In genomic region chr18:25350561-25351201, GRCh38 we compare ENCODE assay signal across 8 cellular contexts. TPM values are rescaled to one million over a fixed set of nuclear protein-coding genes. Genes with fewer than 3 reads are reported as not detected.
DNase-seq lines count a peak whose midpoint lies in the region; ATAC-seq and TF ChIP-seq lines count a peak whose summit lies in the region.

No MANE protein-coding gene starts in this region.

- 2% methylated on average over 53 of the region's 73 CpGs for WGBS in hepatocyte (ENCODE audit: low lambda C conversion rate, missing lambda C conversion rate)
- 0 to 1% (median 0%) methylated on average over 66 to 73 of the region's 73 CpGs for WGBS in psoas muscle, 3 donors

- H3K27me3 ChIP-seq in MG63 (peaks cover 2% of the 10 kb centered on the region; the same call in 1 of the 2 replicates), hepatocyte (peaks cover 68% of the 10 kb centered on the region), psoas muscle (ENCODE audit: insufficient read depth in 3 of 3, low read length in 2 of 3) (no peaks in the 10 kb centered on the region)

- H3K4me1 ChIP-seq in hepatocyte (ENCODE audit: insufficient read depth) (no peaks in the 10 kb centered on the region), psoas muscle (peaks cover 22% of the 10 kb centered on the region)

- no peaks in the 10 kb centered on the region for H4K20me1 ChIP-seq in hepatocyte (ENCODE audit: insufficient read depth, poor library complexity, severe bottlenecking)

- ATAC-seq in psoas muscle (peak; percentile 36 to 64 (median 56)), HG02571 (IDR thresholded peaks at IDR 0.05; ENCODE audit: unreplicated experiment) (no peak)

- H3K36me3 ChIP-seq in MG63, result no peaks in the 10 kb centered on the region
- no peaks in the 10 kb centered on the region for H3K36me3 ChIP-seq in hepatocyte (replicated peaks; ENCODE audit: insufficient read depth, low read depth)
- no peaks in the 10 kb centered on the region for H3K36me3 ChIP-seq in psoas muscle (ENCODE audit: insufficient read depth in 1 of 2, low read depth in 1 of 2)

- DNase-seq in AG08395 (ENCODE audit: low spot score), result peak; percentile 43
- DNase-seq in GM13977 (ENCODE audit: low spot score), result peak; percentile 68
- peak; percentile 28 for DNase-seq in MG63
- DNase-seq in astrocyte of the cerebellum (ENCODE audit: low read depth), result peak; percentile 13
- peak; percentile 70 for DNase-seq in hepatocyte (ENCODE audit: low spot score)
- peak; percentile 66 to 75 for DNase-seq in psoas muscle
- DNase-seq in NK-92 treated with Interleukin-12 subunit alpha and Interleukin-12 subunit beta, amount 100 ng/mL, for 24 hours (lab: John Stamatoyannopoulos, UW), result no peak

- no peaks in the 10 kb centered on the region for H3K9me3 ChIP-seq in MG63
- no peaks in the 10 kb centered on the region for H3K9me3 ChIP-seq in hepatocyte (ENCODE audit: low read depth)
- no peaks in the 10 kb centered on the region for H3K9me3 ChIP-seq in psoas muscle

- H2AFZ ChIP-seq in hepatocyte, result peak overlapping the region; percentile 85

- in situ Hi-C loops in GM13977 (cut with MboI; ENCODE audit: low pct_unique_long_range_greater_than_20kb, low sequenced_read_pairs, unreplicated experiment), result no loop called here
- in situ Hi-C loops in astrocyte of the cerebellum (cut with HindIII; ENCODE audit: low sequenced_read_pairs), result loop anchor here (5.0 kb wide), 1 partner anchor 473 kb away; no protein-coding TSS in a partner anchor

- H3K27ac ChIP-seq in hepatocyte, result peak overlapping the region; percentile 86
- peak overlapping the region; percentile 93 for H3K27ac ChIP-seq in psoas muscle

- TF ChIP-seq CTCF in GM13977 (IDR thresholded peaks at IDR 0.05; ENCODE audit: extremely low read depth, insufficient read depth, missing control alignments), result no peak
- no peak for TF ChIP-seq CTCF in astrocyte of the cerebellum (IDR thresholded peaks at IDR 0.05; ENCODE audit: low read depth, low read length, missing control alignments)
- TF ChIP-seq CTCF in hepatocyte (IDR thresholded peaks at IDR 0.05; ENCODE audit: poor library complexity), result no peak
- TF ChIP-seq CTCF in psoas muscle (IDR thresholded peaks at IDR 0.05), result no peak

- H3K4me2 ChIP-seq in hepatocyte, result peak overlapping the region; percentile 89

- intact Hi-C loops in psoas muscle (cut with DNase I), result loop anchor here (5.0 to 10.0 kb wide), 8 partner anchors 118 to 484 kb away; no protein-coding TSS in a partner anchor

- H3K4me3 ChIP-seq in MG63, result peak overlapping the region; percentile 78
- H3K4me3 ChIP-seq in astrocyte of the cerebellum (ENCODE audit: low read depth, low read length), result peak overlapping the region; percentile 90
- peak overlapping the region; percentile 83 for H3K4me3 ChIP-seq in hepatocyte
- peak overlapping the region; percentile 88 for H3K4me3 ChIP-seq in psoas muscle

- no peaks in the 10 kb centered on the region for H3K9me2 ChIP-seq in hepatocyte (replicated peaks; ENCODE audit: insufficient read depth)

- H3K79me2 ChIP-seq in hepatocyte, result peaks cover 25% of the 10 kb centered on the region

RNA-seq across cellular contexts. Expression of gene ZNF521, which starts 1.3 kb away (rescaled TPM):
- total RNA-seq in MG63 (2014; rRNA removed; shearing (Covaris generic); ENCODE audit: low replicate concordance), result 5.0 and 9.1 TPM in 2 replicates
- 13.3 and 16.3 TPM in 2 replicates for total RNA-seq in hepatocyte
- 9.0 and 11.1 TPM in 2 replicates for polyA plus RNA-seq in hepatocyte
- total RNA-seq in psoas muscle, result 10 to 100 TPM in 1 of 4 donors, 1 to 10 TPM in 3; 4.2 to 13.2 (median 6.1) TPM
- polyA plus RNA-seq in psoas muscle, result 1 to 10 TPM; 1.8 to 2.1 (median 2.1) TPM
